Comparison of ENCODE assay signal across 24 cellular contexts in genomic region chr10:84158061-84158460, GRCh38. TPM values are rescaled to one million over a fixed set of nuclear protein-coding genes. Genes with fewer than 3 reads are reported as not detected.
A peak's percentile ranks its signal among the peaks of the same experiment; 100 is the strongest.
DNase-seq lines count a peak whose midpoint lies in the region; ATAC-seq, FAIRE-seq and TF ChIP-seq lines count a peak whose summit lies in the region.
"Had no signal": no experiment of that assay in that cellular context is flagged by ENCODE, and none has a peak within 500 bp of the region (broad histone marks: within the 10 kb centered on the region; RNA-seq: fewer than 3 reads in every experiment).

No MANE protein-coding gene starts in this region.

- H3K4me1 ChIP-seq in HepG2 (ENCODE audit: insufficient read depth, low read length) = 0 out of 2 replicates have a peak, but pooled peaks cover 10% of the 10 kb centered on the region
- no peaks in the 10 kb centered on the region for H3K4me1 ChIP-seq in right lobe of liver
- H3K4me1 ChIP-seq: Caco-2 had no signal

- intact Hi-C loops in HepG2 (cut with micrococcal nuclease; ENCODE audit: unreplicated experiment) (no loop called here), right lobe of liver (cut with DNase I) (no loop called here)

- H3K27me3 Mint-ChIP-seq in naive thymus-derived CD8-positive, alpha-beta T cell = peaks cover 0 to under 1% (median 0%) of the 10 kb centered on the region in 5 donors
- peaks cover 2 to 3% of the 10 kb centered on the region in 2 donors for H3K27me3 Mint-ChIP-seq in stimulated activated naive B cell treated with anti-CD40 and anti-IgM and Interleukin-4, amounts not matched to agents 10 μg/mL and 1 μg/mL and 100 μg/mL, for 72 hours

- H3K36me3 ChIP-seq in HepG2 (replicated peaks in 1 of 2; ENCODE audit: control insufficient read depth in 1 of 2, insufficient read depth in 2 of 2, low read length in 2 of 2) = peaks cover 0 to 2% of the 10 kb centered on the region in 2 experiments; a peak in 1 of 5 replicates
- peaks cover under 1 to 11% (median 6%) of the 10 kb centered on the region in 4 donors for H3K36me3 ChIP-seq in right lobe of liver

- TF ChIP-seq CTCF in HepG2 (CRISPR knock-in tag; IDR thresholded peaks at IDR 0.05) (no peak), right lobe of liver (IDR thresholded peaks at IDR 0.05) (no peak)

- no peak overlapping the region for H2AFZ ChIP-seq in HepG2 (ENCODE audit: low read length)
- H2AFZ ChIP-seq: PC-9 had no signal

- H3K9me3 Mint-ChIP-seq in naive thymus-derived CD8-positive, alpha-beta T cell = no peaks in the 10 kb centered on the region
- no peaks in the 10 kb centered on the region for H3K9me3 Mint-ChIP-seq in stimulated activated naive B cell treated with anti-CD40 and anti-IgM and Interleukin-4, amounts not matched to agents 10 μg/mL and 1 μg/mL and 100 μg/mL, for 72 hours
- H3K9me3 Mint-ChIP-seq: CD4-positive, CD25-positive, alpha-beta regulatory T cell had no signal

- no peak for FAIRE-seq in HepG2 (lab: Jason Lieb, UNC)

- ATAC-seq in HepG2 (no peak), right lobe of liver (no peak)
- no peak for ATAC-seq in naive thymus-derived CD8-positive, alpha-beta T cell
- ATAC-seq in stimulated activated naive B cell treated with anti-CD40 and anti-IgM and Interleukin-4, amounts not matched to agents 10 μg/mL and 1 μg/mL and 100 μg/mL, for 72 hours (replicated peaks) = no peak
- ATAC-seq in stimulated activated naive CD8-positive, alpha-beta T cell treated with anti-CD3 and anti-CD28 coated beads, Interleukin-15, Interleukin-2, amounts not matched to agents 100 U/mL and 50 U/mL, for 24 hours = no peak

- CTCF ChIA-PET in HepG2 (lab: Yijun Ruan, JAX; ENCODE audit: low intra/inter-chr PET ratio, low total read pairs) = no interaction called here

- TF ChIP-seq POLR2A in HepG2 (IDR thresholded peaks at IDR 0.05; ENCODE audit: insufficient read depth in 1 of 2, low read depth in 2 of 2, low read length in 2 of 2) (no peak), right lobe of liver (IDR thresholded peaks at IDR 0.05) (no peak)

- peaks cover 0 to 32% (median 3%) of the 10 kb centered on the region in 3 donors for H3K36me3 Mint-ChIP-seq in naive thymus-derived CD8-positive, alpha-beta T cell
- peaks cover 16 to 24% of the 10 kb centered on the region in 2 donors for H3K36me3 Mint-ChIP-seq in stimulated activated naive B cell treated with anti-CD40 and anti-IgM and Interleukin-4, amounts not matched to agents 10 μg/mL and 1 μg/mL and 100 μg/mL, for 72 hours

- no peaks in the 10 kb centered on the region for H3K79me2 ChIP-seq in HepG2 (ENCODE audit: insufficient read depth, low read length)

- H3K4me3 Mint-ChIP-seq in naive thymus-derived CD8-positive, alpha-beta T cell = peak overlapping the region in 1 of 10 donors; percentile 28
- no peak overlapping the region for H3K4me3 Mint-ChIP-seq in stimulated activated naive B cell treated with anti-CD40 and anti-IgM and Interleukin-4, amounts not matched to agents 10 μg/mL and 1 μg/mL and 100 μg/mL, for 72 hours
- H3K4me3 Mint-ChIP-seq: CD4-positive, CD25-positive, alpha-beta regulatory T cell had no signal

- H4K20me1 ChIP-seq in HepG2 (ENCODE audit: insufficient read depth, low read length) = no peaks in the 10 kb centered on the region

- H3K9me3 ChIP-seq in HepG2 (ENCODE audit: low read length) (no peaks in the 10 kb centered on the region), right lobe of liver (no peaks in the 10 kb centered on the region)
- H3K9me3 ChIP-seq: Caco-2 had no signal

- H3K27ac ChIP-seq in HepG2 (ENCODE audit: extremely low read length, insufficient read depth, low read length) (no peak overlapping the region), right lobe of liver (no peak overlapping the region)
- H3K27ac ChIP-seq: 22Rv1, PC-9, RWPE1 had no signal

- H3K4me3 ChIP-seq in HepG2 (replicated peaks in 1 of 3; ENCODE audit: insufficient read depth in 1 of 3, low read depth in 2 of 3, low read length in 3 of 3) = no peak overlapping the region
- no peak overlapping the region for H3K4me3 ChIP-seq in right lobe of liver
- H3K4me3 ChIP-seq: PC-9 had no signal

- POLR2A ChIA-PET in HepG2 (lab: Yijun Ruan, JAX) = no interaction called here
- POLR2A ChIA-PET in naive thymus-derived CD8-positive, alpha-beta T cell (lab: Charles Lee) = interaction anchor here (1.1 kb wide), 1 partner anchor 18 kb away, joined by 3 read pairs; no protein-coding TSS in a partner anchor

- in situ Hi-C loops in HepG2 (cut with HindIII; ENCODE audit: extremely low pct_ligation_motif_present, low pct_unique_long_range_greater_than_20kb) = no loop called here

- BruUV-seq in HepG2 (replicated peaks; lab: Mats Ljungman, UMichigan) = no TSS peak

- peaks cover 9 to 20% (median 16%) of the 10 kb centered on the region in 4 donors for H3K4me1 Mint-ChIP-seq in naive thymus-derived CD8-positive, alpha-beta T cell
- peaks cover 12 to 29% of the 10 kb centered on the region in 2 donors for H3K4me1 Mint-ChIP-seq in stimulated activated naive B cell treated with anti-CD40 and anti-IgM and Interleukin-4, amounts not matched to agents 10 μg/mL and 1 μg/mL and 100 μg/mL, for 72 hours

- WGBS in HepG2 (ENCODE audit: low lambda C conversion rate) = 91% methylated on average over 2 of the region's 2 CpGs
- 71% methylated on average over 2 of the region's 2 CpGs for WGBS in right lobe of liver (ENCODE audit: insufficient coverage, low coverage, low lambda C conversion rate, missing lambda C conversion rate)

- H3K9ac ChIP-seq in HepG2 (ENCODE audit: insufficient read depth, low read depth, low read length) = no peak overlapping the region

- no peak for TF ChIP-seq RAD21 in HepG2 (CRISPR knock-in tag; IDR thresholded peaks at IDR 0.05)

- DNase-seq in DMS 273 (lab: John Stamatoyannopoulos, UW; ENCODE audit: unreplicated experiment) (peak; percentile 25), DMS 273 treated with DMSO at 0.1 percent for 48 hours (lab: John Stamatoyannopoulos, UW) (no peak), HepG2 (ENCODE audit: low spot score) (no peak), right lobe of liver (no peak), foreskin melanocyte (no peak)
- no peak for DNase-seq in naive thymus-derived CD8-positive, alpha-beta T cell
- no peak for DNase-seq in stimulated activated naive B cell treated with anti-CD40 and anti-IgM and Interleukin-4, amounts not matched to agents 10 μg/mL and 1 μg/mL and 100 μg/mL, for 72 hours
- DNase-seq in stimulated activated naive CD8-positive, alpha-beta T cell treated with anti-CD3 and anti-CD28 coated beads, Interleukin-15, Interleukin-2, amounts not matched to agents 100 U/mL and 50 U/mL, for 24 hours = no peak
- DNase-seq: Caco-2; CD4-positive, CD25-positive, alpha-beta regulatory T cell; IMR-90; Karpas-422; NCI-H1092 treated with DMSO at 0.1 percent for 48 hours; NCI-H1694 treated with DMSO at 0.1 percent for 48 hours; NCI-H2107; NCI-H510A; NCI-H748 treated with DMSO at 0.1 percent for 48 hours; PC-9; SIG-M5 had no signal

- H3K27ac Mint-ChIP-seq in naive thymus-derived CD8-positive, alpha-beta T cell = peak overlapping the region in 6 of 10 donors; percentile 10 to 86 (median 73)
- peak overlapping the region; percentile 84 for H3K27ac Mint-ChIP-seq in stimulated activated naive B cell treated with anti-CD40 and anti-IgM and Interleukin-4, amounts not matched to agents 10 μg/mL and 1 μg/mL and 100 μg/mL, for 72 hours

- TF ChIP-seq EP300 in HepG2 (IDR thresholded peaks at IDR 0.05; ENCODE audit: low read depth in 2 of 2, low read length in 2 of 2) (no peak), HepG2 (CRISPR knock-in tag; IDR thresholded peaks at IDR 0.05; ENCODE audit: borderline replicate concordance) (no peak)

- H3K4me2 ChIP-seq in HepG2 (ENCODE audit: low read depth, low read length) = no peak overlapping the region
- H3K4me2 ChIP-seq: PC-9 had no signal

- H3K27me3 ChIP-seq in HepG2 (ENCODE audit: control insufficient read depth in 1 of 2, insufficient read depth in 2 of 2, low read length in 2 of 2) (peaks cover 0 to 3% of the 10 kb centered on the region in 2 experiments; a peak in 1 of 5 replicates), right lobe of liver (no peaks in the 10 kb centered on the region)

RNA-seq across cellular contexts. Expression of gene GPR15LG, which starts 15.5 kb away (rescaled TPM):
- not detected in 2 replicates for total RNA-seq in HepG2 (2016; rRNA removed; fragmentation: Illumina TruSeq; extraction: Trizol)
- not detected in 2 replicates for total RNA-seq in HepG2 (2016; cell fraction: cytosol; rRNA removed; fragmentation: Illumina TruSeq; extraction: Trizol; ENCODE audit: low read depth)
- not detected in 2 replicates for total RNA-seq in HepG2 (2016; cell fraction: insoluble cytoplasmic fraction; rRNA removed; fragmentation: Illumina TruSeq; extraction: Trizol)
- not detected in 2 replicates for total RNA-seq in HepG2 (2016; cell fraction: membrane; rRNA removed; fragmentation: Illumina TruSeq; extraction: Trizol)
- total RNA-seq in HepG2 (2016; cell fraction: nucleus; rRNA removed; fragmentation: Illumina TruSeq; extraction: Trizol) = not detected in 2 replicates
- polyA plus RNA-seq in HepG2 (2011; rRNA removed) = not detected in 2 replicates
- not detected in 2 replicates for polyA plus RNA-seq in HepG2 (2011; cell fraction: cytosol; rRNA removed)
- not detected in 2 replicates for polyA plus RNA-seq in HepG2 (2011; cell fraction: nucleus; rRNA removed)
- polyA plus RNA-seq in HepG2 (2012) = not detected in 2 replicates
- not detected in 2 replicates for polyA plus RNA-seq in HepG2 (2016; cell fraction: cytosol; fragmentation: Illumina TruSeq; extraction: Trizol; ENCODE audit: low read depth)
- polyA plus RNA-seq in HepG2 (2016; cell fraction: insoluble cytoplasmic fraction; fragmentation: Illumina TruSeq; extraction: Trizol; ENCODE audit: low read depth) = not detected in 2 replicates
- not detected in 2 replicates for polyA plus RNA-seq in HepG2 (2016; cell fraction: membrane; fragmentation: Illumina TruSeq; extraction: Trizol; ENCODE audit: low read depth)
- polyA plus RNA-seq in HepG2 (2016; cell fraction: nucleus; fragmentation: Illumina TruSeq; extraction: Trizol; ENCODE audit: insufficient read depth, low read depth) = not detected in 2 replicates
- polyA minus RNA-seq in HepG2 (2011; rRNA and poly(A)+ RNA removed; ENCODE audit: low replicate concordance) = not detected in 2 replicates
- polyA minus RNA-seq in HepG2 (2011; cell fraction: cytosol; rRNA and poly(A)+ RNA removed) = not detected in 2 replicates
- polyA minus RNA-seq in HepG2 (2011; cell fraction: nucleus; rRNA and poly(A)+ RNA removed) = not detected in 2 replicates
- not detected for total RNA-seq in right lobe of liver
- not detected for total RNA-seq in naive thymus-derived CD8-positive, alpha-beta T cell
- polyA plus RNA-seq in naive thymus-derived CD8-positive, alpha-beta T cell = not detected
- total RNA-seq: Caco-2; CD4-positive, CD25-positive, alpha-beta regulatory T cell; H4; HT1080; IMR-90; MCF 10A; PC-9 had no signal
- polyA plus RNA-seq: CD4-positive, CD25-positive, alpha-beta regulatory T cell; IMR-90 had no signal

RNA-seq across cellular contexts. Expression of gene GHITM, which starts 18.8 kb away (rescaled TPM):
- total RNA-seq in HepG2 (2016; rRNA removed; fragmentation: Illumina TruSeq; extraction: Trizol) (212 and 345 TPM in 2 replicates), right lobe of liver (100 to 1,000 TPM; 133 to 231 (median 166) TPM)
- 30.2 and 31.6 TPM in 2 replicates for total RNA-seq in HepG2 (2016; cell fraction: cytosol; rRNA removed; fragmentation: Illumina TruSeq; extraction: Trizol; ENCODE audit: low read depth)
- 217 and 359 TPM in 2 replicates for total RNA-seq in HepG2 (2016; cell fraction: insoluble cytoplasmic fraction; rRNA removed; fragmentation: Illumina TruSeq; extraction: Trizol)
- 71.3 and 73.2 TPM in 2 replicates for total RNA-seq in HepG2 (2016; cell fraction: membrane; rRNA removed; fragmentation: Illumina TruSeq; extraction: Trizol)
- total RNA-seq in HepG2 (2016; cell fraction: nucleus; rRNA removed; fragmentation: Illumina TruSeq; extraction: Trizol) = 76.0 and 76.6 TPM in 2 replicates
- polyA plus RNA-seq in HepG2 (2011; rRNA removed) = 145 and 163 TPM in 2 replicates
- 120 and 156 TPM in 2 replicates for polyA plus RNA-seq in HepG2 (2011; cell fraction: cytosol; rRNA removed)
- polyA plus RNA-seq in HepG2 (2011; cell fraction: nucleus; rRNA removed) = 20.6 and 30.6 TPM in 2 replicates
- polyA plus RNA-seq in HepG2 (2012) = 147 and 173 TPM in 2 replicates
- polyA plus RNA-seq in HepG2 (2016; cell fraction: cytosol; fragmentation: Illumina TruSeq; extraction: Trizol; ENCODE audit: low read depth) = 26.7 and 30.1 TPM in 2 replicates
- polyA plus RNA-seq in HepG2 (2016; cell fraction: insoluble cytoplasmic fraction; fragmentation: Illumina TruSeq; extraction: Trizol; ENCODE audit: low read depth) = 287 and 340 TPM in 2 replicates
- polyA plus RNA-seq in HepG2 (2016; cell fraction: membrane; fragmentation: Illumina TruSeq; extraction: Trizol; ENCODE audit: low read depth) = 47.9 and 49.3 TPM in 2 replicates
- 94.0 TPM in 2 replicates for polyA plus RNA-seq in HepG2 (2016; cell fraction: nucleus; fragmentation: Illumina TruSeq; extraction: Trizol; ENCODE audit: insufficient read depth, low read depth)
- 155 and 222 TPM in 2 replicates for polyA minus RNA-seq in HepG2 (2011; rRNA and poly(A)+ RNA removed; ENCODE audit: low replicate concordance)
- 64.6 and 69.6 TPM in 2 replicates for polyA minus RNA-seq in HepG2 (2011; cell fraction: cytosol; rRNA and poly(A)+ RNA removed)
- 31.3 and 40.3 TPM in 2 replicates for polyA minus RNA-seq in HepG2 (2011; cell fraction: nucleus; rRNA and poly(A)+ RNA removed)
- 10 to 100 TPM; 90.3 to 92.5 TPM for total RNA-seq in naive thymus-derived CD8-positive, alpha-beta T cell
- 100 to 1,000 TPM; 270 to 338 (median 281) TPM for polyA plus RNA-seq in naive thymus-derived CD8-positive, alpha-beta T cell

RNA-seq across cellular contexts. Expression of gene CDHR1, which starts 36.3 kb away (rescaled TPM):
- total RNA-seq in HepG2 (2016; rRNA removed; fragmentation: Illumina TruSeq; extraction: Trizol) (0.04 TPM in 1 of 2 replicates, not detected in the other), right lobe of liver (under 1 TPM in 5 of 6 experiments, not detected in 1; 0.09 to 0.42 (median 0.19) TPM)
- total RNA-seq in HepG2 (2016; cell fraction: cytosol; rRNA removed; fragmentation: Illumina TruSeq; extraction: Trizol; ENCODE audit: low read depth) = not detected in 2 replicates
- 0.02 TPM in 1 of 2 replicates, not detected in the other for total RNA-seq in HepG2 (2016; cell fraction: insoluble cytoplasmic fraction; rRNA removed; fragmentation: Illumina TruSeq; extraction: Trizol)
- not detected in 2 replicates for total RNA-seq in HepG2 (2016; cell fraction: membrane; rRNA removed; fragmentation: Illumina TruSeq; extraction: Trizol)
- not detected in 2 replicates for total RNA-seq in HepG2 (2016; cell fraction: nucleus; rRNA removed; fragmentation: Illumina TruSeq; extraction: Trizol)
- 0.01 and 0.09 TPM in 2 replicates for polyA plus RNA-seq in HepG2 (2011; rRNA removed)
- 0.04 TPM in 1 of 2 replicates, not detected in the other for polyA plus RNA-seq in HepG2 (2011; cell fraction: cytosol; rRNA removed)
- polyA plus RNA-seq in HepG2 (2011; cell fraction: nucleus; rRNA removed) = 0.14 and 0.34 TPM in 2 replicates
- 0.05 TPM in 1 of 2 replicates, not detected in the other for polyA plus RNA-seq in HepG2 (2012)
- polyA plus RNA-seq in HepG2 (2016; cell fraction: cytosol; fragmentation: Illumina TruSeq; extraction: Trizol; ENCODE audit: low read depth) = not detected in 2 replicates
- not detected in 2 replicates for polyA plus RNA-seq in HepG2 (2016; cell fraction: insoluble cytoplasmic fraction; fragmentation: Illumina TruSeq; extraction: Trizol; ENCODE audit: low read depth)
- not detected in 2 replicates for polyA plus RNA-seq in HepG2 (2016; cell fraction: membrane; fragmentation: Illumina TruSeq; extraction: Trizol; ENCODE audit: low read depth)
- 0.23 TPM in 1 of 2 replicates, not detected in the other for polyA plus RNA-seq in HepG2 (2016; cell fraction: nucleus; fragmentation: Illumina TruSeq; extraction: Trizol; ENCODE audit: insufficient read depth, low read depth)
- not detected in 2 replicates for polyA minus RNA-seq in HepG2 (2011; rRNA and poly(A)+ RNA removed; ENCODE audit: low replicate concordance)
- not detected in 2 replicates for polyA minus RNA-seq in HepG2 (2011; cell fraction: cytosol; rRNA and poly(A)+ RNA removed)
- polyA minus RNA-seq in HepG2 (2011; cell fraction: nucleus; rRNA and poly(A)+ RNA removed) = 0.64 TPM in 1 of 2 replicates, not detected in the other
- under 1 TPM; 0.29 to 0.80 TPM for total RNA-seq in naive thymus-derived CD8-positive, alpha-beta T cell
- under 1 TPM; 0.16 to 0.43 (median 0.24) TPM for polyA plus RNA-seq in naive thymus-derived CD8-positive, alpha-beta T cell
- total RNA-seq: Caco-2, HT1080, IMR-90, MCF 10A, PC-9 had no signal
- polyA plus RNA-seq: IMR-90 had no signal
